In the genomic region with DNA sequence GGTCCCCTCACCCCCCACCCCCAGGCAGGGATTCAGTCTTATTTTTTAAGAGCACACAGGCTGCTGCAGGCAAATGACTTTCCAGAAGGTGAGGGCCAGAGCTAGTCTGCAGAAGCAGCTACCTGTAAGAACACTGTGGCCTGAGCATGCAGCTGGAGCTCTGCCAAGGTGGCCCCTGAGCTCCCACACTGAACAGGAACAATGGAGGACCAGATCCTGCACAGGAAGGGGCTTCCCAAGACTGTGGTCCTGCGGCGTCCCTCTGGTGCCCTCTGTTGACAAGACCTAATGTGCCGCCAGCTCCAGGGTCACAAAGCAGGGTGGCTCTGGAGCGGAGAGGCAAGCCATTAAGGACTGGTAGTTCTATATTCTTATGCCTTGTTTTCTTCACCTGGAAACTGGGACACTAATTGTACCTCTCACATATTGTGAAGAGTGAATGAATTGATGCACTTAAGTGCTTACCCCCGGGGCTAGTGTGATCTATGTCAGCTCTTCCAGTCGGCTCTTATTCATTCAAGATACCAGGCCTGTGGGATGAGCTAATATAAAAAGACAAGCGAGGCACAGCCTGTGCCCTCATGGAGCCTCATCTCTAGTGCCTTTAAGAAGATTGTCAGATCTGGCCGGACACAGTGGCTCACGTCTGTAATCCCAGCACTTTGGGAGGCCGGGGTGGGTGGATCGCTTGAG, we compare ENCODE assay signal across 1 cellular context.
TF ChIP-seq lines count a peak whose summit lies in the region.

No MANE protein-coding gene starts in this region.

TF ChIP-seq in liver, 16 proteins besides CTCF, POLR2A, EP300 and RAD21 (continued from another document):
- TF ChIP-seq, protein P1, sequence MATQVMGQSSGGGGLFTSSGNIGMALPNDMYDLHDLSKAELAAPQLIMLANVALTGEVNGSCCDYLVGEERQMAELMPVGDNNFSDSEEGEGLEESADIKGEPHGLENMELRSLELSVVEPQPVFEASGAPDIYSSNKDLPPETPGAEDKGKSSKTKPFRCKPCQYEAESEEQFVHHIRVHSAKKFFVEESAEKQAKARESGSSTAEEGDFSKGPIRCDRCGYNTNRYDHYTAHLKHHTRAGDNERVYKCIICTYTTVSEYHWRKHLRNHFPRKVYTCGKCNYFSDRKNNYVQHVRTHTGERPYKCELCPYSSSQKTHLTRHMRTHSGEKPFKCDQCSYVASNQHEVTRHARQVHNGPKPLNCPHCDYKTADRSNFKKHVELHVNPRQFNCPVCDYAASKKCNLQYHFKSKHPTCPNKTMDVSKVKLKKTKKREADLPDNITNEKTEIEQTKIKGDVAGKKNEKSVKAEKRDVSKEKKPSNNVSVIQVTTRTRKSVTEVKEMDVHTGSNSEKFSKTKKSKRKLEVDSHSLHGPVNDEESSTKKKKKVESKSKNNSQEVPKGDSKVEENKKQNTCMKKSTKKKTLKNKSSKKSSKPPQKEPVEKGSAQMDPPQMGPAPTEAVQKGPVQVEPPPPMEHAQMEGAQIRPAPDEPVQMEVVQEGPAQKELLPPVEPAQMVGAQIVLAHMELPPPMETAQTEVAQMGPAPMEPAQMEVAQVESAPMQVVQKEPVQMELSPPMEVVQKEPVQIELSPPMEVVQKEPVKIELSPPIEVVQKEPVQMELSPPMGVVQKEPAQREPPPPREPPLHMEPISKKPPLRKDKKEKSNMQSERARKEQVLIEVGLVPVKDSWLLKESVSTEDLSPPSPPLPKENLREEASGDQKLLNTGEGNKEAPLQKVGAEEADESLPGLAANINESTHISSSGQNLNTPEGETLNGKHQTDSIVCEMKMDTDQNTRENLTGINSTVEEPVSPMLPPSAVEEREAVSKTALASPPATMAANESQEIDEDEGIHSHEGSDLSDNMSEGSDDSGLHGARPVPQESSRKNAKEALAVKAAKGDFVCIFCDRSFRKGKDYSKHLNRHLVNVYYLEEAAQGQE (IDR thresholded peaks at IDR 0.05), result no peak
- TF ChIP-seq RXRA (IDR thresholded peaks at IDR 0.05) (no peak), HNF4G (IDR thresholded peaks at IDR 0.05) (no peak), TAF1 (conservative IDR thresholded peaks at IDR 0.05) (no peak), JUND (IDR thresholded peaks at IDR 0.05) (no peak), FOXA1 (IDR thresholded peaks at IDR 0.05) (no peak)
- TF ChIP-seq, protein P2, sequence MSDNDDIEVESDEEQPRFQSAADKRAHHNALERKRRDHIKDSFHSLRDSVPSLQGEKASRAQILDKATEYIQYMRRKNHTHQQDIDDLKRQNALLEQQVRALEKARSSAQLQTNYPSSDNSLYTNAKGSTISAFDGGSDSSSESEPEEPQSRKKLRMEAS (IDR thresholded peaks at IDR 0.05), result no peak
